In the genomic region with DNA sequence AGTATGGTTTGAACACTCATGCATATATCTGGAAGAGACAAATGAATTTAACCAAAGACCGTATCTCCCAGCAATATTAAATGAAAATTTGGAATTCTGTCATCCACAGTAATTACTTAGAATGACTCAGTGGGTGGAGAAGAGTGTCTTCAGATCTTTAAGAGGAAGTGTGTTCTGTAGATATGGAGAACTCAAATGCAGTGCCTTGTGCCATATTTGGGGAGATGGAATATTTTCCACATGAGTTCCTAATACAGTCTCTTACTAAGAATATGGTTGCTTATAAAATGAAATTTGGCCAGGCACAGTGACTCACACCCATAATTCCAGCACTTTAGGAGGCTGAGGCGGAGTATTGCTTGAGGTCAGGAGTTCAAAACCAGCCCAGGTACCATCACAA, we compare ENCODE assay signal across 25 cellular contexts. TPM values are rescaled to one million over a fixed set of nuclear protein-coding genes. Genes with fewer than 3 reads are reported as not detected.
DNase-seq lines count a peak whose midpoint lies in the region; ATAC-seq and TF ChIP-seq lines count a peak whose summit lies in the region.
"Had no signal": no experiment of that assay in that cellular context is flagged by ENCODE, and none has a peak within 500 bp of the region (broad histone marks: within the 10 kb centered on the region; RNA-seq: fewer than 3 reads in every experiment).

No MANE protein-coding gene starts in this region.

- CTCF ChIA-PET in AG04449 (lab: Yijun Ruan, JAX): interaction anchor here (0.8 to 1.1 kb wide), 2 partner anchors 37 to 616 kb away, joined by 3 read pairs; no protein-coding TSS in a partner anchor
- CTCF ChIA-PET in PC-3 (lab: Charles Lee): no interaction called here
- CTCF ChIA-PET in CD8-positive, alpha-beta T cell (lab: Charles Lee): no interaction called here

- H3K27ac ChIP-seq in PC-3 (ENCODE audit: low read length): no peak overlapping the region
- no peak overlapping the region for H3K27ac ChIP-seq in fibroblast of lung (ENCODE audit: insufficient read depth, low read length)
- no peak overlapping the region for H3K27ac ChIP-seq in CD8-positive, alpha-beta T cell (ENCODE audit: low read depth, low read length)
- H3K27ac ChIP-seq: brain microvascular endothelial cell, colonic mucosa, SJCRH30, tibial nerve, VCaP had no signal

- H3K36me3 Mint-ChIP-seq in CD8-positive, alpha-beta T cell: peaks cover 22% of the 10 kb centered on the region

- POLR2A ChIA-PET in AG04449 (lab: Yijun Ruan, JAX): no interaction called here
- POLR2A ChIA-PET in PC-3 (lab: Charles Lee; ENCODE audit: unreplicated experiment): no interaction called here
- POLR2A ChIA-PET in CD8-positive, alpha-beta T cell (lab: Charles Lee): no interaction called here

- H3K9me3 ChIP-seq in PC-3 (ENCODE audit: low read length) (no peaks in the 10 kb centered on the region), fibroblast of lung (ENCODE audit: control insufficient read depth, insufficient read depth, low read depth, low read length) (no peaks in the 10 kb centered on the region)
- no peaks in the 10 kb centered on the region for H3K9me3 ChIP-seq in CD8-positive, alpha-beta T cell (ENCODE audit: low read length)
- H3K9me3 ChIP-seq: colonic mucosa, SJCRH30, tibial nerve had no signal

- H2AFZ ChIP-seq in PC-3 (ENCODE audit: low read length): no peak overlapping the region
- H2AFZ ChIP-seq in fibroblast of lung (ENCODE audit: low read length): no peak overlapping the region

- peak; percentile 7 for DNase-seq in AG04449 (ENCODE audit: low read depth, low spot score)
- peak; percentile 11 for DNase-seq in GM04503 (ENCODE audit: low read depth)
- peak; percentile 4 for DNase-seq in PC-3
- DNase-seq in fibroblast of lung (ENCODE audit: low read depth in 2 of 2): peak; percentile 19 to 31
- no peak for DNase-seq in Right ventricle myocardium superior
- DNase-seq in posterior cingulate gyrus: no peak
- no peak for DNase-seq in DMS 273 (lab: John Stamatoyannopoulos, UW; ENCODE audit: unreplicated experiment)
- DNase-seq in CD8-positive, alpha-beta T cell: no peak
- DNase-seq: activated effector memory CD4-positive, alpha-beta T cell treated with Interleukin-2 at 50 U/mL for 16 hours; activated naive CD8-positive, alpha-beta T cell treated with anti-CD3 and anti-CD28 coated beads, Interleukin-2, amount 10 ng/mL, durations not matched to agents 7 days and 5 days; brain microvascular endothelial cell; C1 segment of cervical spinal cord; colonic mucosa; naive thymus-derived CD4-positive, alpha-beta T cell; NCI-H1092; NCI-H187 treated with DMSO at 0.1 percent for 48 hours; NCI-H82; occipital lobe; SJCRH30; stimulated activated CD4-positive, alpha-beta T cell treated with anti-CD3 and anti-CD28 coated beads, Interleukin-4, amount 100 ng/mL, for 4 hours; T-helper 1 cell had no signal

- H3K4me2 ChIP-seq in PC-3 (ENCODE audit: low read length) (no peak overlapping the region), fibroblast of lung (ENCODE audit: extremely low read depth, insufficient read depth, low read length) (no peak overlapping the region)

- H3K27me3 ChIP-seq in PC-3 (ENCODE audit: low read length) (no peaks in the 10 kb centered on the region), fibroblast of lung (ENCODE audit: control insufficient read depth, insufficient read depth, low read length) (no peaks in the 10 kb centered on the region)
- H3K27me3 ChIP-seq in CD8-positive, alpha-beta T cell (ENCODE audit: insufficient read depth, low read length): no peaks in the 10 kb centered on the region
- H3K27me3 ChIP-seq: brain microvascular endothelial cell, colonic mucosa, SJCRH30, tibial nerve had no signal

- TF ChIP-seq CTCF in AG04449 (IDR thresholded peaks at IDR 0.05; ENCODE audit: insufficient read depth, low read length, missing control alignments) (no peak), PC-3 (conservative IDR thresholded peaks at IDR 0.05; ENCODE audit: low read depth, low read length) (no peak), fibroblast of lung (conservative IDR thresholded peaks at IDR 0.05 in 1 of 2, IDR thresholded peaks at IDR 0.05 in 1 of 2; ENCODE audit: low read depth in 1 of 2, low read length in 2 of 2) (no peak)
- no peak for TF ChIP-seq CTCF in CD8-positive, alpha-beta T cell (IDR thresholded peaks at IDR 0.05)

- H3K36me3 ChIP-seq in PC-3 (ENCODE audit: low read depth, low read length) (no peaks in the 10 kb centered on the region; the same call in 1 of the 2 replicates), fibroblast of lung (ENCODE audit: control insufficient read depth, insufficient read depth, low read length) (peaks cover 4% of the 10 kb centered on the region)
- H3K36me3 ChIP-seq in CD8-positive, alpha-beta T cell (ENCODE audit: insufficient read depth, low read length): no peaks in the 10 kb centered on the region
- H3K36me3 ChIP-seq: colonic mucosa, SJCRH30 had no signal

- H3K27me3 Mint-ChIP-seq in CD8-positive, alpha-beta T cell (ENCODE audit: low read depth): no peaks in the 10 kb centered on the region
- H3K27me3 Mint-ChIP-seq: activated naive CD8-positive, alpha-beta T cell treated with anti-CD3 and anti-CD28 coated beads, Interleukin-2, amount 10 ng/mL, durations not matched to agents 7 days and 5 days; naive thymus-derived CD4-positive, alpha-beta T cell; stimulated activated naive CD8-positive, alpha-beta T cell treated with anti-CD3 and anti-CD28 coated beads, Interleukin-15, Interleukin-2, amounts not matched to agents 100 ng/mL and 50 ng/mL, for 24 hours had no signal

- no peaks in the 10 kb centered on the region for H4K20me1 ChIP-seq in PC-3 (ENCODE audit: low read length)
- H4K20me1 ChIP-seq in fibroblast of lung (ENCODE audit: control insufficient read depth, extremely low read depth, insufficient read depth, low read length): no peaks in the 10 kb centered on the region

- ATAC-seq in PC-3 (peak; percentile 43; the same call in 1 of the 2 replicates), Right ventricle myocardium superior (ENCODE audit: poor library complexity) (no peak)
- no peak for ATAC-seq in CD8-positive, alpha-beta T cell
- ATAC-seq: left lobe of liver; naive thymus-derived CD4-positive, alpha-beta T cell had no signal

- no TSS peak for BruUV-seq in PC-3 (replicated peaks; lab: Mats Ljungman, UMichigan)

- H3K9ac ChIP-seq in PC-3 (ENCODE audit: low read length) (no peak overlapping the region), fibroblast of lung (ENCODE audit: insufficient read depth, low read length) (no peak overlapping the region)

- H3K79me2 ChIP-seq in PC-3 (ENCODE audit: low read length) (no peaks in the 10 kb centered on the region), fibroblast of lung (ENCODE audit: control insufficient read depth, insufficient read depth, low read length) (no peaks in the 10 kb centered on the region)

- H3K9me3 Mint-ChIP-seq in CD8-positive, alpha-beta T cell: no peaks in the 10 kb centered on the region
- H3K9me3 Mint-ChIP-seq: activated naive CD8-positive, alpha-beta T cell treated with anti-CD3 and anti-CD28 coated beads, Interleukin-2, amount 10 ng/mL, durations not matched to agents 7 days and 5 days; stimulated activated naive CD8-positive, alpha-beta T cell treated with anti-CD3 and anti-CD28 coated beads, Interleukin-15, Interleukin-2, amounts not matched to agents 100 ng/mL and 50 ng/mL, for 24 hours had no signal

- no peak overlapping the region for H3K4me3 Mint-ChIP-seq in CD8-positive, alpha-beta T cell
- H3K4me3 Mint-ChIP-seq: activated naive CD8-positive, alpha-beta T cell treated with anti-CD3 and anti-CD28 coated beads, Interleukin-2, amount 10 ng/mL, durations not matched to agents 7 days and 5 days; naive thymus-derived CD4-positive, alpha-beta T cell; stimulated activated naive CD8-positive, alpha-beta T cell treated with anti-CD3 and anti-CD28 coated beads, Interleukin-15, Interleukin-2, amounts not matched to agents 100 ng/mL and 50 ng/mL, for 24 hours had no signal

- intact Hi-C loops in PC-3 (cut with micrococcal nuclease) (no loop called here), Right ventricle myocardium superior (cut with DNase I) (no loop called here), posterior cingulate gyrus (cut with DNase I) (no loop called here)
- intact Hi-C loops in CD8-positive, alpha-beta T cell (cut with DNase I, micrococcal nuclease): no loop called here

- no peaks in the 10 kb centered on the region for H3K4me1 ChIP-seq in PC-3 (ENCODE audit: insufficient read depth, low read length)
- peaks cover 2% of the 10 kb centered on the region for H3K4me1 ChIP-seq in fibroblast of lung (ENCODE audit: control insufficient read depth, extremely low read depth, insufficient read depth, low read length)
- peaks cover 9% of the 10 kb centered on the region for H3K4me1 ChIP-seq in CD8-positive, alpha-beta T cell (ENCODE audit: insufficient read depth, low read length)
- H3K4me1 ChIP-seq: colonic mucosa, SJCRH30 had no signal

- H3K27ac Mint-ChIP-seq in CD8-positive, alpha-beta T cell: no peak overlapping the region
- H3K27ac Mint-ChIP-seq: activated naive CD8-positive, alpha-beta T cell treated with anti-CD3 and anti-CD28 coated beads, Interleukin-2, amount 10 ng/mL, durations not matched to agents 7 days and 5 days; naive thymus-derived CD4-positive, alpha-beta T cell; stimulated activated naive CD8-positive, alpha-beta T cell treated with anti-CD3 and anti-CD28 coated beads, Interleukin-15, Interleukin-2, amounts not matched to agents 100 ng/mL and 50 ng/mL, for 24 hours had no signal

- H3K4me3 ChIP-seq in AG04449 (ENCODE audit: low read depth, low read length) (no peak overlapping the region), PC-3 (ENCODE audit: low read length) (no peak overlapping the region), fibroblast of lung (replicated peaks in 1 of 4; ENCODE audit: control extremely low read depth in 1 of 4, insufficient read depth in 1 of 4, low read depth in 3 of 4, low read length in 4 of 4) (no peak overlapping the region)
- no peak overlapping the region for H3K4me3 ChIP-seq in CD8-positive, alpha-beta T cell (ENCODE audit: low read depth, low read length)
- H3K4me3 ChIP-seq: colonic mucosa, SJCRH30, tibial nerve had no signal

- H3K4me1 Mint-ChIP-seq in CD8-positive, alpha-beta T cell (ENCODE audit: low read depth): peaks cover 17% of the 10 kb centered on the region

- H3K9me2 ChIP-seq in PC-3 (replicated peaks; ENCODE audit: low read length): no peaks in the 10 kb centered on the region

- H3F3A ChIP-seq in PC-3 (ENCODE audit: low read length, unreplicated experiment): no peaks in the 10 kb centered on the region

RNA-seq across cellular contexts. Expression of a gene that starts 40.5 kb away (rescaled TPM):
- total RNA-seq in PC-3 (2014; rRNA removed): 23.7 and 28.3 TPM in 2 replicates
- total RNA-seq in fibroblast of lung: 96.8 and 138 TPM in 2 replicates
- polyA plus RNA-seq in fibroblast of lung: 74.8 and 103 TPM in 2 replicates
- polyA plus RNA-seq in fibroblast of lung (2012): 60.9 and 74.2 TPM in 2 replicates
- 63.1 and 78.7 TPM in 2 replicates for polyA minus RNA-seq in fibroblast of lung (ENCODE audit: low replicate concordance)
- total RNA-seq in Right ventricle myocardium superior: 9.9 TPM
- 1 to 10 TPM; 6.1 to 7.0 TPM for total RNA-seq in CD8-positive, alpha-beta T cell

Comparison
In these comparisons a context has a peak if more than half of its experiments do, and no peak if none do; other contexts are left out.
1. DNase-seq: peak in AG04449 (single experiment), GM04503 (single experiment), PC-3 (single experiment) and fibroblast of lung (2 of 2); none in Right ventricle myocardium superior (single experiment), posterior cingulate gyrus (0 of 10), DMS 273 (single experiment) and CD8-positive, alpha-beta T cell (0 of 7).